ENCODE assay signal across 8 cellular contexts in the genomic region with DNA sequence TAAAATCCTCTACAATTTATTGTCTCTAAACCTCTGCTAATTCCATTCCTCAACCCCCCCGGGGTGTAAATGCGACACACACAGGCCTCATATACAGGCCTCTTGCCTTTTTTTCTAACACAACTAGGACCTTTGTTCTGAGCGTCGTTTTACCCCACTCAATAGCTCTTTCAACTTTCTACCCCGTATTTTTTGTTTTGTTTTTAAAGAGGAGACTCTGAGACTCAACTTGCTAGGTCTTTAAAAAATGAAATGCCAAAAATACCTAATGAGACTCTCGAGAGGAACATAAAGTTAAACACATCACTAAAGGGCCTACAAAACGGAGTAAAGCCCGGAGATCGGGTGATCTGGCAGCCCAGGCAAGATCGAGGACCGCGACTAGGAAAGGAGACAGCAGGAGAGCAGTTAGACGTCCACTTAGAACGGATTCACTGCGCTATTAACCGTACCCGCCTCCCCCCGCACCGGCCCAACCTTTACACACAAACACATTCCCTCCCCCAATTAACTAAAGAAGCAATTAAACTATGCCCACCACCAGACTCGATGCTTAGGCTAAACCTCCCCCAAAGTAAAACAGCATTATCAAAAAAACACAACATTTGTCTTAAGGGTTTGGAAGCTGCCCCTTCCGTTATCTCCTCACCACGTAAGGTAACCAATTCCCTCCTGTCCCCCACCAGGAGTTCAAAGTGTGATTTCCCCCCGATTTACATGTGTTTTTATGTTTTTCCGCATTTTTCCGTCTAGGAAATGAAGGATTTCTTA. TPM values are rescaled to one million over a fixed set of nuclear protein-coding genes. Genes with fewer than 3 reads are reported as not detected.
DNase-seq lines count a peak whose midpoint lies in the region; ATAC-seq and TF ChIP-seq lines count a peak whose summit lies in the region.

No MANE protein-coding gene starts in this region.

- H3K27ac ChIP-seq in KOPT-K1 (ENCODE audit: low read depth, low read length, poor library complexity, severe bottlenecking) (peak overlapping the region; percentile 99), prostate gland (peak overlapping the region; percentile 97 to 98)

- H3K27me3 ChIP-seq in BJ (ENCODE audit: control insufficient read depth, insufficient read depth, low read length) (no peaks in the 10 kb centered on the region), prostate gland (replicated peaks; ENCODE audit: insufficient read depth) (no peaks in the 10 kb centered on the region)

- WGBS in prostate gland = 2% methylated on average over 25 of the region's 25 CpGs

- no peak for DNase-seq in BJ (ENCODE audit: low read depth)
- DNase-seq in activated T-helper 1 cell treated with Interleukin-2 at 50 U/mL for 16 hours (ENCODE audit: low read depth) = peak; percentile 9
- no peak for DNase-seq in fibroblast of villous mesenchyme (ENCODE audit: low read depth)
- DNase-seq in prostate gland (ENCODE audit: low spot score) = peak; percentile 31
- no peak for DNase-seq in DMS114 treated with DMSO at 0.1 percent for 48 hours (lab: John Stamatoyannopoulos, UW; ENCODE audit: unreplicated experiment)
- no peak for DNase-seq in NCI-H1436 (lab: John Stamatoyannopoulos, UW)

- H3K9me3 ChIP-seq in KOPT-K1 (ENCODE audit: insufficient read depth, low read length, poor library complexity, severe bottlenecking) (no peaks in the 10 kb centered on the region), prostate gland (no peaks in the 10 kb centered on the region)

- CTCF ChIA-PET in BJ (lab: Yijun Ruan, JAX) = interaction anchor here (0.6 kb wide), 1 partner anchor 876 kb away, joined by 3 read pairs; no protein-coding TSS in a partner anchor

- peak overlapping the region; percentile 79 for H3K4me3 ChIP-seq in BJ (ENCODE audit: low read depth, low read length)
- H3K4me3 ChIP-seq in fibroblast of villous mesenchyme (ENCODE audit: low read depth, low read length) = peak overlapping the region; percentile 97
- peak overlapping the region; percentile 91 to 95 for H3K4me3 ChIP-seq in prostate gland

- H3K36me3 ChIP-seq in BJ (ENCODE audit: control insufficient read depth, insufficient read depth, low read length) = peaks cover 1% of the 10 kb centered on the region; the same call in 1 of the 2 replicates
- H3K36me3 ChIP-seq in KOPT-K1 (ENCODE audit: insufficient read depth, low read length) = peaks cover 21% of the 10 kb centered on the region
- H3K36me3 ChIP-seq in prostate gland = no peaks in the 10 kb centered on the region

- TF ChIP-seq CTCF in BJ (IDR thresholded peaks at IDR 0.05; ENCODE audit: insufficient read depth, low read depth, low read length) (no peak), fibroblast of villous mesenchyme (IDR thresholded peaks at IDR 0.05; ENCODE audit: insufficient read depth, low read depth, low read length) (no peak), prostate gland (IDR thresholded peaks at IDR 0.05) (no peak)

- no peak for ATAC-seq in HG02642 (IDR thresholded peaks at IDR 0.05; ENCODE audit: poor library complexity, unreplicated experiment)

- intact Hi-C loops in prostate gland (cut with DNase I) = loop anchor here (5.0 kb wide), 1 partner anchor 118 kb away; no protein-coding TSS in a partner anchor

- POLR2A ChIA-PET in BJ (lab: Charles Lee) = interaction anchor here (0.7 kb wide), 1 partner anchor 104 kb away, joined by 11 read pairs; no protein-coding TSS in a partner anchor

- TF ChIP-seq POLR2A in prostate gland (IDR thresholded peaks at IDR 0.05) = no peak

- H3K4me1 ChIP-seq in prostate gland (replicated peaks) = no peaks in the 10 kb centered on the region

RNA-seq across cellular contexts. Expression of a gene that starts 1.6 kb away (rescaled TPM):
- polyA plus RNA-seq in BJ (2011; rRNA removed) = 92.6 and 137 TPM in 2 replicates
- polyA minus RNA-seq in BJ (2011; rRNA and poly(A)+ RNA removed) = 246 and 295 TPM in 2 replicates
- total RNA-seq in fibroblast of villous mesenchyme = 235 and 335 TPM in 2 replicates
- 100 to 1,000 TPM; 182 to 289 TPM for total RNA-seq in prostate gland

RNA-seq across cellular contexts. Expression of a gene that starts 2.1 kb away (rescaled TPM):
- 2.4 and 2.8 TPM in 2 replicates for polyA plus RNA-seq in BJ (2011; rRNA removed)
- polyA minus RNA-seq in BJ (2011; rRNA and poly(A)+ RNA removed) = 1.5 and 2.0 TPM in 2 replicates
- total RNA-seq in fibroblast of villous mesenchyme = 3.5 and 3.9 TPM in 2 replicates
- 1 to 10 TPM; 5.6 to 8.4 TPM for total RNA-seq in prostate gland

Comparison
In these comparisons a context has a peak if more than half of its experiments do, and no peak if none do; other contexts are left out.
1. DNase-seq: peak in activated T-helper 1 cell treated with Interleukin-2 at 50 U/mL for 16 hours (single experiment) and prostate gland (single experiment); none in BJ (single experiment), fibroblast of villous mesenchyme (single experiment), DMS114 treated with DMSO at 0.1 percent for 48 hours (single experiment) and NCI-H1436 (single experiment).
2. Peak in every context shown above with its lines, with median percentiles within 50 percentile points of each other: H3K4me3 ChIP-seq.